Comparison of ENCODE assay signal across 18 cellular contexts in the genomic region with DNA sequence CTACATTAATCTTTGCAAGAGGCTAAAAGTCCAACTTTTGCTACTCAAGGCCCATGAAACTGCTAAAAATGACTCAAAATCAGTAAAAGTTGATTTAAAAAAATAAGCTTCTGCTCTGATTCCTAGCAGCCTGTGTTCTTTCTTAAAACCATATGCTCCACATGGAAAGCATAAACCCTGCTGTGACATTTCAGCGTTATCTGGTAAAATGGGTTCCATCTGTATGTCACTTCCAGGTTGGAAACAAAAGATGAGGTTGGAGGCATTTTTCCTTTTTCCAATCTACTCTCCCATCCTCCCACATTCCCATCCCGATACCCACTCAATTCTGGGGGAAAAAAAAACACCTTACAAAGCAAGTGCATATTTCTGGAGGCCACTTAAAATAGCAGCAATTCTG.
DNase-seq lines count a peak whose midpoint lies in the region; ATAC-seq and TF ChIP-seq lines count a peak whose summit lies in the region.
"Had no signal": no experiment of that assay in that cellular context is flagged by ENCODE, and none has a peak within 500 bp of the region (broad histone marks: within the 10 kb centered on the region; RNA-seq: fewer than 3 reads in every experiment).

No MANE protein-coding gene starts in this region.

- ATAC-seq in GM21717 (IDR thresholded peaks at IDR 0.05; ENCODE audit: unreplicated experiment): no peak
- ATAC-seq: GM12878 had no signal

- H3F3A ChIP-seq in SK-N-SH (replicated peaks; ENCODE audit: insufficient read depth) (no peaks in the 10 kb centered on the region), neural progenitor cell (ENCODE audit: low read depth) (no peaks in the 10 kb centered on the region)

- H3K9me3 ChIP-seq in SK-N-SH (no peaks in the 10 kb centered on the region), endodermal cell (ENCODE audit: control insufficient read depth, low read length) (no peaks in the 10 kb centered on the region), neural progenitor cell (ENCODE audit: low read depth) (no peaks in the 10 kb centered on the region)
- H3K9me3 ChIP-seq: BLaER1 had no signal

- H3K4me1 Mint-ChIP-seq in endodermal cell: peaks cover 7% of the 10 kb centered on the region
- peaks cover 53% of the 10 kb centered on the region for H3K4me1 Mint-ChIP-seq in neural progenitor cell
- H3K4me1 Mint-ChIP-seq: CD14-positive monocyte; CD4-positive, alpha-beta memory T cell had no signal

- 8% methylated on average over 2 of the region's 2 CpGs for WGBS in SK-N-SH (ENCODE audit: low lambda C conversion rate)
- WGBS in endodermal cell (ENCODE audit: insufficient coverage in 1 of 2, insufficient read length in 1 of 2), 2 experiments: 67 to 83% methylated on average over 2 of the region's 2 CpGs

- no peak overlapping the region for H3K27ac Mint-ChIP-seq in endodermal cell
- peak overlapping the region; percentile 89 for H3K27ac Mint-ChIP-seq in neural progenitor cell
- H3K27ac Mint-ChIP-seq: CD14-positive monocyte; CD4-positive, alpha-beta memory T cell had no signal

- H3K27ac ChIP-seq in SK-N-SH (ENCODE audit: low read depth in 2 of 2, low read length in 1 of 2): peak overlapping the region in 1 of 2 experiments; percentile 39; a peak in 1 of 4 replicates
- peak overlapping the region; percentile 39 for H3K27ac ChIP-seq in endodermal cell (ENCODE audit: low read depth, low read length)
- no peak overlapping the region for H3K27ac ChIP-seq in neural progenitor cell
- H3K27ac ChIP-seq: BLaER1, GM23248, HL-60 had no signal

- H3K36me3 ChIP-seq in SK-N-SH (replicated peaks in 1 of 2; ENCODE audit: control insufficient read depth in 1 of 2, insufficient read depth in 2 of 2, low read length in 1 of 2): no peaks in the 10 kb centered on the region
- H3K36me3 ChIP-seq in endodermal cell (ENCODE audit: control insufficient read depth, insufficient read depth, low read length): no peaks in the 10 kb centered on the region
- H3K36me3 ChIP-seq in neural progenitor cell: no peaks in the 10 kb centered on the region
- H3K36me3 ChIP-seq: BLaER1 had no signal

- H3K4me2 ChIP-seq in SK-N-SH (no peak overlapping the region), neural progenitor cell (no peak overlapping the region)
- H3K4me2 ChIP-seq: BLaER1 had no signal

- no peaks in the 10 kb centered on the region for H3K9me2 ChIP-seq in SK-N-SH

- H3K4me3 Mint-ChIP-seq in endodermal cell (no peak overlapping the region), neural progenitor cell (peak overlapping the region; percentile 31)
- H3K4me3 Mint-ChIP-seq: CD14-positive monocyte; CD4-positive, alpha-beta memory T cell had no signal

- TF ChIP-seq EP300 in SK-N-SH (IDR thresholded peaks at IDR 0.05; ENCODE audit: borderline replicate concordance in 1 of 2, low read depth in 1 of 2, low read length in 1 of 2): peak in 1 of 2 experiments; percentile 78; a peak in 1 of 4 replicates

- H3K79me2 ChIP-seq in SK-N-SH (ENCODE audit: insufficient read depth) (no peaks in the 10 kb centered on the region), neural progenitor cell (ENCODE audit: low read depth) (no peaks in the 10 kb centered on the region)

- no peak overlapping the region for H3K9ac ChIP-seq in SK-N-SH
- no peak overlapping the region for H3K9ac ChIP-seq in endodermal cell (ENCODE audit: extremely low read depth, low read length, poor library complexity, severe bottlenecking)
- H3K9ac ChIP-seq in neural progenitor cell: no peak overlapping the region
- H3K9ac ChIP-seq: BLaER1, GM23248 had no signal

- H4K20me1 ChIP-seq in SK-N-SH (ENCODE audit: insufficient read depth): no peaks in the 10 kb centered on the region
- H4K20me1 ChIP-seq in neural progenitor cell (ENCODE audit: low read depth): no peaks in the 10 kb centered on the region
- H4K20me1 ChIP-seq: BLaER1 had no signal

- H3K27me3 ChIP-seq in SK-N-SH (ENCODE audit: insufficient read depth) (no peaks in the 10 kb centered on the region), endodermal cell (ENCODE audit: control insufficient read depth, insufficient read depth, low read length, poor library complexity, severe bottlenecking) (peaks cover 6% of the 10 kb centered on the region), neural progenitor cell (no peaks in the 10 kb centered on the region)
- H3K27me3 ChIP-seq: BLaER1 had no signal

- DNase-seq in SK-N-SH (peak; percentile 36), endodermal cell (no peak), middle frontal gyrus (ENCODE audit: extremely low spot score, low spot score) (peak; percentile 9), neural progenitor cell (ENCODE audit: low spot score) (no peak), NCI-H1930 (lab: John Stamatoyannopoulos, UW) (no peak)
- no peak for DNase-seq in effector CD4-positive, alpha-beta T cell
- no peak for DNase-seq in activated effector memory CD4-positive, alpha-beta T cell treated with Interleukin-2 at 50 U/mL for 16 hours
- DNase-seq: 8988T; CD4-positive, alpha-beta memory T cell; DMS153; DMS79; GM23248; HCEC 1CT had no signal

- CTCF ChIA-PET in SK-N-SH (lab: Yijun Ruan, JAX): interaction anchor here (1.9 kb wide), 1 partner anchor 27 kb away, joined by 7 read pairs; no protein-coding TSS in a partner anchor

- peak; percentile 36; the same call in 1 of the 2 replicates for TF ChIP-seq RAD21 in SK-N-SH (IDR thresholded peaks at IDR 0.05; ENCODE audit: low read length)

- POLR2A ChIA-PET in SK-N-SH (lab: Yijun Ruan, JAX): no interaction called here

- H2AFZ ChIP-seq in SK-N-SH (ENCODE audit: low read depth) (no peak overlapping the region), neural progenitor cell (replicated peaks) (no peak overlapping the region)
- H2AFZ ChIP-seq: GM23248 had no signal

- H3K36me3 Mint-ChIP-seq in endodermal cell (ENCODE audit: low read depth) (peaks cover 5% of the 10 kb centered on the region), neural progenitor cell (no peaks in the 10 kb centered on the region)
- H3K36me3 Mint-ChIP-seq: CD14-positive monocyte; CD4-positive, alpha-beta memory T cell had no signal

- H3K27me3 Mint-ChIP-seq in endodermal cell (ENCODE audit: insufficient read depth): no peaks in the 10 kb centered on the region
- H3K27me3 Mint-ChIP-seq in neural progenitor cell (ENCODE audit: insufficient read depth, low read depth): no peaks in the 10 kb centered on the region
- H3K27me3 Mint-ChIP-seq: CD4-positive, alpha-beta memory T cell had no signal

- no peak for TF ChIP-seq CTCF in SK-N-SH (IDR thresholded peaks at IDR 0.05)
- TF ChIP-seq CTCF in endodermal cell (conservative IDR thresholded peaks at IDR 0.05): no peak
- no peak for TF ChIP-seq CTCF in neural progenitor cell (IDR thresholded peaks at IDR 0.05)

- H3K4me1 ChIP-seq in SK-N-SH (ENCODE audit: control insufficient read depth in 1 of 2, insufficient read depth in 2 of 2, low read depth in 1 of 2, low read length in 1 of 2) (peaks cover 0 to 6% of the 10 kb centered on the region in 2 experiments; a peak in 2 of 4 replicates), endodermal cell (ENCODE audit: control insufficient read depth, insufficient read depth, low read length) (no peaks in the 10 kb centered on the region), neural progenitor cell (peaks cover 18% of the 10 kb centered on the region)
- H3K4me1 ChIP-seq: BLaER1 had no signal

- H3K9me3 Mint-ChIP-seq in endodermal cell: peaks cover 6% of the 10 kb centered on the region
- peaks cover 10% of the 10 kb centered on the region for H3K9me3 Mint-ChIP-seq in neural progenitor cell

- H3K4me3 ChIP-seq in SK-N-SH (ENCODE audit: low read depth in 2 of 2, low read length in 1 of 2) (no peak overlapping the region), endodermal cell (ENCODE audit: low read length) (no peak overlapping the region), neural progenitor cell (no peak overlapping the region)
- H3K4me3 ChIP-seq: BLaER1, GM12878, GM23248 had no signal

TF ChIP-seq in SK-N-SH, 30 proteins besides CTCF, POLR2A, EP300 and RAD21:
- TF ChIP-seq TCF12 (IDR thresholded peaks at IDR 0.05): 0 out of 2 replicates have a peak, but pooled peaks have one; percentile 24
- TF ChIP-seq, protein P1, sequence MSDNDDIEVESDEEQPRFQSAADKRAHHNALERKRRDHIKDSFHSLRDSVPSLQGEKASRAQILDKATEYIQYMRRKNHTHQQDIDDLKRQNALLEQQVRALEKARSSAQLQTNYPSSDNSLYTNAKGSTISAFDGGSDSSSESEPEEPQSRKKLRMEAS (IDR thresholded peaks at IDR 0.05; ENCODE audit: low read depth): no peak
- TF ChIP-seq GATA2 (CRISPR knock-in tag; IDR thresholded peaks at IDR 0.05): peak; percentile 77
- peak; percentile 94 for TF ChIP-seq RCOR1 (IDR thresholded peaks at IDR 0.05; ENCODE audit: low read length)
- TF ChIP-seq EZH2phosphoT487 (IDR thresholded peaks at IDR 0.05; ENCODE audit: borderline replicate concordance, low read depth): no peak
- TF ChIP-seq FOSL2 (IDR thresholded peaks at IDR 0.05; ENCODE audit: borderline replicate concordance, low read depth): no peak
- TF ChIP-seq CHD2 (IDR thresholded peaks at IDR 0.05; ENCODE audit: low read length, partially characterized antibody): peak; percentile 46
- TF ChIP-seq RFX5 (IDR thresholded peaks at IDR 0.05; ENCODE audit: low read length): no peak
- peak; percentile 83; the same call in 1 of the 2 replicates for TF ChIP-seq MXI1 (IDR thresholded peaks at IDR 0.05; ENCODE audit: low read depth, low read length)
- TF ChIP-seq NFIC (IDR thresholded peaks at IDR 0.05; ENCODE audit: borderline replicate concordance): no peak

Comparison
In these comparisons a context has a peak if more than half of its experiments do, and no peak if none do; other contexts are left out.
1. DNase-seq: peak in SK-N-SH (single experiment) and middle frontal gyrus (single experiment); none in endodermal cell (single experiment), neural progenitor cell (single experiment), effector CD4-positive, alpha-beta T cell (single experiment), activated effector memory CD4-positive, alpha-beta T cell treated with Interleukin-2 at 50 U/mL for 16 hours (single experiment) and NCI-H1930 (0 of 2).